1 cellular context compared by ENCODE assay signal in genomic region chrX:4485917-4486316, GRCh38.
TF ChIP-seq lines count a peak whose summit lies in the region.

No MANE protein-coding gene starts in this region.

TF ChIP-seq in GM23338, 12 proteins besides CTCF, POLR2A, EP300 and RAD21 (continued from another document):
- TF ChIP-seq NANOG (IDR thresholded peaks at IDR 0.05; ENCODE audit: borderline replicate concordance) (no peak), ZNF331 (CRISPR knock-in tag; IDR thresholded peaks at IDR 0.05; ENCODE audit: low read depth) (no peak), JUNB (IDR thresholded peaks at IDR 0.05; ENCODE audit: unreplicated experiment) (no peak), REST (IDR thresholded peaks at IDR 0.05; ENCODE audit: unreplicated experiment) (no peak), STAT1 (IDR thresholded peaks at IDR 0.05; ENCODE audit: unreplicated experiment) (no peak), ZNF114 (CRISPR knock-in tag; IDR thresholded peaks at IDR 0.05) (no peak), CREB1 (CRISPR knock-in tag; IDR thresholded peaks at IDR 0.05; ENCODE audit: low read depth) (no peak)
